ENCODE assay signal across 7 cellular contexts in the genomic region with DNA sequence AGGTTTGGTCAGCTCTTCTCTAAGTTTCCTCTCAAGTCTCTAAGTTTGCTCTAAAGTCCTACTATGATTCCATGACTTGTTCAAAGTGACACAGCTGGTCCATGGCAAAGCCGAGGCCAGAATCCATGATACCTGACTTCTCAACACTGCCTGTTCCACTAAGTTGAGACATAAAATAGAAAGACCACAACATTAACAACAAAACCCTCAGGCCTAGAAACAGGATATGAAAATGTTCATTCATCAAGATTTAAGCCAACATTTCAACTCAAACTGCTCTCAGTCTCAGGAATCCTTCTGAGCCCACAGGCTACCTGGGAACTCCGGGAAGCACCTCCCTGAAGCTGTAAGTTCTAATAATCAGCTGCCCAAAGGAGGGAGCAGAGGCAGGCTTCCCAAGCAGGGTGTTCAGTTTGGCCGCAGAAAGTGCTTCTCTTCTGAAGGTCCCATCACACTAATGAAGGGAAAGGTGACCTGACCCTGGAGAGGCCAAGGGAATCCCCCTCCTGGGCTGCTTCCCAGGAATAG.
DNase-seq lines count a peak whose midpoint lies in the region; ATAC-seq lines count a peak whose summit lies in the region.

No MANE protein-coding gene starts in this region.

- peak overlapping the region; percentile 41 for H3K4me3 Mint-ChIP-seq in activated CD8-positive, alpha-beta T cell treated with anti-CD3 and anti-CD28 coated beads, Interleukin-2, amount 10 ng/mL, durations not matched to agents 7 days and 5 days

- no peak for ATAC-seq in activated CD8-positive, alpha-beta T cell treated with anti-CD3 and anti-CD28 coated beads, Interleukin-2, amount 10 ng/mL, durations not matched to agents 7 days and 5 days

- CTCF ChIA-PET in activated CD8-positive, alpha-beta T cell treated with anti-CD3 and anti-CD28 coated beads, Interleukin-2, amount 10 ng/mL, durations not matched to agents 7 days and 5 days (lab: Charles Lee) = interaction anchor here (1.1 to 10.9 kb wide), 7 partner anchors 19 to 193 kb away, joined by 3 to 150 read pairs (median 4); partner anchors contain the start of gene STK17A

- H3K4me3 ChIP-seq in iPS-20b (ENCODE audit: low read length) (no peak overlapping the region), stomach smooth muscle (ENCODE audit: low read length in 2 of 2) (peak overlapping the region in 1 of 2 donors; percentile 40)

- peak overlapping the region; percentile 77 for H3K27ac Mint-ChIP-seq in activated CD8-positive, alpha-beta T cell treated with anti-CD3 and anti-CD28 coated beads, Interleukin-2, amount 10 ng/mL, durations not matched to agents 7 days and 5 days

- no peak overlapping the region for H3K27ac ChIP-seq in iPS-20b (ENCODE audit: low read length)
- peak overlapping the region; percentile 93 for H3K27ac ChIP-seq in stomach smooth muscle (ENCODE audit: low read length)

- H3K4me1 Mint-ChIP-seq in activated CD8-positive, alpha-beta T cell treated with anti-CD3 and anti-CD28 coated beads, Interleukin-2, amount 10 ng/mL, durations not matched to agents 7 days and 5 days (ENCODE audit: low read depth) = peaks cover 85% of the 10 kb centered on the region

- H3K9ac ChIP-seq in iPS-20b (ENCODE audit: low read depth, low read length) (peak overlapping the region; percentile 65; the same call in 1 of the 2 replicates), stomach smooth muscle (ENCODE audit: low read length in 2 of 2) (no peak overlapping the region)

- peaks cover 61% of the 10 kb centered on the region for H3K36me3 Mint-ChIP-seq in activated CD8-positive, alpha-beta T cell treated with anti-CD3 and anti-CD28 coated beads, Interleukin-2, amount 10 ng/mL, durations not matched to agents 7 days and 5 days (ENCODE audit: low read depth)

- no peaks in the 10 kb centered on the region for H3K9me3 ChIP-seq in iPS-20b (ENCODE audit: insufficient read depth, low read depth, low read length)
- H3K9me3 ChIP-seq in stomach smooth muscle (ENCODE audit: control insufficient read depth in 2 of 2, low read length in 2 of 2) = no peaks in the 10 kb centered on the region

- H3K36me3 ChIP-seq in iPS-20b (ENCODE audit: insufficient read depth, low read depth, low read length) (peaks cover 67% of the 10 kb centered on the region), stomach smooth muscle (ENCODE audit: control insufficient read depth in 2 of 2, insufficient read depth in 2 of 2, low read length in 2 of 2) (peaks cover 2 to 5% of the 10 kb centered on the region in 2 donors)

- DNase-seq in M059J (ENCODE audit: low read depth) = peak; percentile 68
- no peak for DNase-seq in activated CD8-positive, alpha-beta T cell treated with anti-CD3 and anti-CD28 coated beads, Interleukin-2, amount 10 ng/mL, durations not matched to agents 7 days and 5 days
- DNase-seq in CD1c-positive myeloid dendritic cell (ENCODE audit: extremely low spot score) = no peak
- DNase-seq in epidermal melanocyte (ENCODE audit: insufficient read length, low spot score) = no peak
- no peak for DNase-seq in KG1 (lab: John Stamatoyannopoulos, UW)

- no peaks in the 10 kb centered on the region for H3K9me3 Mint-ChIP-seq in activated CD8-positive, alpha-beta T cell treated with anti-CD3 and anti-CD28 coated beads, Interleukin-2, amount 10 ng/mL, durations not matched to agents 7 days and 5 days (ENCODE audit: insufficient read depth)

- H3K27me3 ChIP-seq in iPS-20b (ENCODE audit: insufficient read depth, low read length) = no peaks in the 10 kb centered on the region
- H3K27me3 ChIP-seq in stomach smooth muscle (ENCODE audit: control insufficient read depth in 1 of 2, insufficient read depth in 2 of 2, low read length in 2 of 2) = no peaks in the 10 kb centered on the region

- POLR2A ChIA-PET in activated CD8-positive, alpha-beta T cell treated with anti-CD3 and anti-CD28 coated beads, Interleukin-2, amount 10 ng/mL, durations not matched to agents 7 days and 5 days (lab: Charles Lee) = interaction anchor here (1.0 to 2.7 kb wide), 3 partner anchors 44 to 63 kb away, joined by 4 to 9 read pairs (median 8); partner anchors contain the start of gene STK17A

- H3K4me1 ChIP-seq in iPS-20b (ENCODE audit: insufficient read depth, low read length) (peaks cover 40% of the 10 kb centered on the region), stomach smooth muscle (ENCODE audit: control insufficient read depth, insufficient read depth, low read length) (peaks cover 38% of the 10 kb centered on the region)

- H3K27me3 Mint-ChIP-seq in activated CD8-positive, alpha-beta T cell treated with anti-CD3 and anti-CD28 coated beads, Interleukin-2, amount 10 ng/mL, durations not matched to agents 7 days and 5 days (ENCODE audit: low read depth) = no peaks in the 10 kb centered on the region
